In genomic region chr1:203217139-203217621, GRCh38 we compare ENCODE assay signal across 13 cellular contexts. TPM values are rescaled to one million over a fixed set of nuclear protein-coding genes. Genes with fewer than 3 reads are reported as not detected.
DNase-seq lines count a peak whose midpoint lies in the region; ATAC-seq, FAIRE-seq and TF ChIP-seq lines count a peak whose summit lies in the region.
"Had no signal": no experiment of that assay in that cellular context is flagged by ENCODE, and none has a peak within 500 bp of the region (broad histone marks: within the 10 kb centered on the region; RNA-seq: fewer than 3 reads in every experiment).

No MANE protein-coding gene starts in this region.

- DNase-seq in BE2C (peak; percentile 27), H9 (peak; percentile 66), SKM-1 (lab: John Stamatoyannopoulos, UW; ENCODE audit: unreplicated experiment) (peak; percentile 59), islet precursor cell (peak; percentile 66), cerebellar nuclear complex (lab: John Stamatoyannopoulos, UW) (no peak), GM12891 (ENCODE audit: insufficient read length, low spot score) (no peak)
- no peak for DNase-seq in activated CD8-positive, alpha-beta memory T cell treated with anti-CD3 and anti-CD28 coated beads, Interleukin-2, amount 10 ng/mL, durations not matched to agents 7 days and 5 days
- DNase-seq: anterior cingulate cortex; CD4-positive, CD25-positive, alpha-beta regulatory T cell; esophagus squamous epithelium; stimulated activated naive CD8-positive, alpha-beta T cell treated with anti-CD3 and anti-CD28 coated beads, Interleukin-15, amount 100 ng/mL, for 72 hours; T1000 had no signal

- no peaks in the 10 kb centered on the region for H3K23me2 ChIP-seq in H9 (ENCODE audit: insufficient read length, low read depth, low read length, poor library complexity, severe bottlenecking)

- H2BK120ac ChIP-seq in H9 (ENCODE audit: low read depth, low read length, poor library complexity, severe bottlenecking): no peak overlapping the region

- no peak for TF ChIP-seq POLR2A in GM12891 (IDR thresholded peaks at IDR 0.05; ENCODE audit: low read depth, low read length)

- no peak overlapping the region for H3K14ac ChIP-seq in H9 (ENCODE audit: insufficient read depth, low read length)

- H3K27me3 ChIP-seq in BE2C (no peaks in the 10 kb centered on the region), H9 (ENCODE audit: insufficient read depth, low read length) (no peaks in the 10 kb centered on the region)

- no peaks in the 10 kb centered on the region for H3K79me2 ChIP-seq in H9 (ENCODE audit: insufficient read depth, low read length)

- H4K8ac ChIP-seq in H9 (replicated peaks; ENCODE audit: insufficient read length, low read depth, low read length): no peak overlapping the region

- H2BK5ac ChIP-seq in H9 (ENCODE audit: insufficient read length, low read length): no peak overlapping the region

- no peak overlapping the region for H3K4me3 Mint-ChIP-seq in H9
- no peak overlapping the region for H3K4me3 Mint-ChIP-seq in activated CD8-positive, alpha-beta memory T cell treated with anti-CD3 and anti-CD28 coated beads, Interleukin-2, amount 10 ng/mL, durations not matched to agents 7 days and 5 days
- H3K4me3 Mint-ChIP-seq: CD4-positive, CD25-positive, alpha-beta regulatory T cell; stimulated activated naive CD8-positive, alpha-beta T cell treated with anti-CD3 and anti-CD28 coated beads, Interleukin-15, amount 100 ng/mL, for 72 hours had no signal

- no peak overlapping the region for H2AK5ac ChIP-seq in H9 (ENCODE audit: insufficient read length, low read length)

- no peaks in the 10 kb centered on the region; a peak in 1 of 5 replicates for H3K9me3 Mint-ChIP-seq in H9
- no peaks in the 10 kb centered on the region for H3K9me3 Mint-ChIP-seq in activated CD8-positive, alpha-beta memory T cell treated with anti-CD3 and anti-CD28 coated beads, Interleukin-2, amount 10 ng/mL, durations not matched to agents 7 days and 5 days (ENCODE audit: low read depth)
- H3K9me3 Mint-ChIP-seq: CD4-positive, CD25-positive, alpha-beta regulatory T cell; stimulated activated naive CD8-positive, alpha-beta T cell treated with anti-CD3 and anti-CD28 coated beads, Interleukin-15, amount 100 ng/mL, for 72 hours had no signal

- H3K4ac ChIP-seq in H9 (ENCODE audit: low read depth, low read length): no peak overlapping the region

- CTCF ChIA-PET in activated CD8-positive, alpha-beta memory T cell treated with anti-CD3 and anti-CD28 coated beads, Interleukin-2, amount 10 ng/mL, durations not matched to agents 7 days and 5 days (lab: Charles Lee): interaction anchor here (1.2 to 7.8 kb wide), 11 partner anchors 9 to 187 kb away, joined by 3 to 106 read pairs (median 5); no protein-coding TSS in a partner anchor

- H2BK20ac ChIP-seq in H9 (ENCODE audit: low read depth, low read length, poor library complexity, severe bottlenecking): no peak overlapping the region

- H3K27ac Mint-ChIP-seq in H9: no peak overlapping the region
- no peak overlapping the region for H3K27ac Mint-ChIP-seq in activated CD8-positive, alpha-beta memory T cell treated with anti-CD3 and anti-CD28 coated beads, Interleukin-2, amount 10 ng/mL, durations not matched to agents 7 days and 5 days
- H3K27ac Mint-ChIP-seq: CD4-positive, CD25-positive, alpha-beta regulatory T cell had no signal

- H2AFZ ChIP-seq in H9 (ENCODE audit: low read length): no peak overlapping the region

- FAIRE-seq in GM12891 (lab: Jason Lieb, UNC): no peak

- no peak for ATAC-seq in HG02798 (IDR thresholded peaks at IDR 0.05; ENCODE audit: poor library complexity, unreplicated experiment)
- ATAC-seq in activated CD8-positive, alpha-beta memory T cell treated with anti-CD3 and anti-CD28 coated beads, Interleukin-2, amount 10 ng/mL, durations not matched to agents 7 days and 5 days: no peak
- ATAC-seq: stimulated activated naive CD8-positive, alpha-beta T cell treated with anti-CD3 and anti-CD28 coated beads, Interleukin-15, amount 100 ng/mL, for 72 hours had no signal

- no peaks in the 10 kb centered on the region for H3K36me3 ChIP-seq in BE2C
- H3K36me3 ChIP-seq: esophagus squamous epithelium had no signal

- no peak overlapping the region for H3K18ac ChIP-seq in H9 (ENCODE audit: insufficient read length, low read depth, low read length)

- H3K9me3 ChIP-seq in BE2C: no peaks in the 10 kb centered on the region
- no peaks in the 10 kb centered on the region for H3K9me3 ChIP-seq in H9 (ENCODE audit: control insufficient read depth, low read depth, low read length)
- H3K9me3 ChIP-seq: esophagus squamous epithelium had no signal

- H3T11ph ChIP-seq in H9 (ENCODE audit: low read length): no peak overlapping the region

- no peak overlapping the region for H4K91ac ChIP-seq in H9 (ENCODE audit: insufficient read length, low read depth, low read length)

- H3K56ac ChIP-seq in H9 (ENCODE audit: insufficient read length, low read depth, low read length): no peak overlapping the region

- no peak overlapping the region for H3K23ac ChIP-seq in H9 (ENCODE audit: insufficient read length, low read depth, low read length)

- H4K5ac ChIP-seq in H9 (ENCODE audit: insufficient read length, low read depth, low read length): no peak overlapping the region

- no peaks in the 10 kb centered on the region; a peak in 1 of 7 replicates for H3K36me3 Mint-ChIP-seq in H9 (ENCODE audit: insufficient read depth in 1 of 3, low read depth in 3 of 3)
- no peaks in the 10 kb centered on the region for H3K36me3 Mint-ChIP-seq in activated CD8-positive, alpha-beta memory T cell treated with anti-CD3 and anti-CD28 coated beads, Interleukin-2, amount 10 ng/mL, durations not matched to agents 7 days and 5 days
- H3K36me3 Mint-ChIP-seq: CD4-positive, CD25-positive, alpha-beta regulatory T cell had no signal

- H3K79me1 ChIP-seq in H9 (ENCODE audit: insufficient read depth, low read depth, low read length, poor library complexity, severe bottlenecking): no peaks in the 10 kb centered on the region

- no peak overlapping the region for H3K9ac ChIP-seq in H9 (ENCODE audit: extremely low read depth, insufficient read length, low read length)

- no peak overlapping the region for H2BK15ac ChIP-seq in H9 (ENCODE audit: low read depth, low read length)

- H3K4me1 Mint-ChIP-seq in H9: peaks cover 13 to 29% of the 10 kb centered on the region in 2 experiments
- no peaks in the 10 kb centered on the region for H3K4me1 Mint-ChIP-seq in activated CD8-positive, alpha-beta memory T cell treated with anti-CD3 and anti-CD28 coated beads, Interleukin-2, amount 10 ng/mL, durations not matched to agents 7 days and 5 days

- H3K4me2 ChIP-seq in H9 (ENCODE audit: insufficient read depth, insufficient read length, low read length): no peak overlapping the region

- H3K27me3 Mint-ChIP-seq in H9 (ENCODE audit: low read depth): peaks cover 10% of the 10 kb centered on the region
- H3K27me3 Mint-ChIP-seq in activated CD8-positive, alpha-beta memory T cell treated with anti-CD3 and anti-CD28 coated beads, Interleukin-2, amount 10 ng/mL, durations not matched to agents 7 days and 5 days: peaks cover 20% of the 10 kb centered on the region

- no CpG with 5 or more reads among the region's 5 CpGs for WGBS in H9 (ENCODE audit: extremely low coverage, insufficient read length, low lambda C conversion rate)

- TF ChIP-seq CTCF in BE2C (IDR thresholded peaks at IDR 0.05; ENCODE audit: low read depth, low read length) (0 out of 2 replicates have a peak, but pooled peaks have one; percentile 6), H9 (conservative IDR thresholded peaks at IDR 0.05) (peak; percentile 59)

- H3K4me3 ChIP-seq in BE2C (ENCODE audit: low read depth, low read length): no peak overlapping the region
- H3K4me3 ChIP-seq: esophagus squamous epithelium had no signal

- H3K27ac ChIP-seq in H9 (ENCODE audit: insufficient read length, low read depth, low read length): no peak overlapping the region
- H3K27ac ChIP-seq: esophagus squamous epithelium had no signal

- H3K4me1 ChIP-seq in BE2C (no peaks in the 10 kb centered on the region), H9 (ENCODE audit: insufficient read depth, low read length) (no peaks in the 10 kb centered on the region; the same call in 1 of the 2 replicates)

- H4K20me1 ChIP-seq in H9 (ENCODE audit: control insufficient read depth, insufficient read depth, insufficient read length): no peaks in the 10 kb centered on the region

- no peak overlapping the region for H2BK12ac ChIP-seq in H9 (ENCODE audit: insufficient read length, low read depth, low read length)

TF ChIP-seq in GM12891, 5 proteins besides CTCF, POLR2A, EP300 and RAD21:
- TF ChIP-seq SPI1 (IDR thresholded peaks at IDR 0.05; ENCODE audit: low read depth, low read length) (no peak), POU2F2 (IDR thresholded peaks at IDR 0.05; ENCODE audit: low read depth, low read length) (no peak), TAF1 (IDR thresholded peaks at IDR 0.05; ENCODE audit: low read depth, low read length) (no peak), PAX5 (IDR thresholded peaks at IDR 0.05; ENCODE audit: insufficient read depth, low read length, severe bottlenecking) (no peak), POLR2AphosphoS5 (IDR thresholded peaks at IDR 0.05; ENCODE audit: low read depth, low read length) (no peak)

RNA-seq across cellular contexts. Expression of gene CHIT1, which starts 12.3 kb away (rescaled TPM):
- polyA plus RNA-seq in BE2C (2012; ENCODE audit: insufficient read depth, insufficient read length, low read depth): 0.74 TPM
- total RNA-seq in H9 (2021): not detected in 2 replicates
- total RNA-seq in activated CD8-positive, alpha-beta memory T cell treated with anti-CD3 and anti-CD28 coated beads, Interleukin-2, amount 10 ng/mL, durations not matched to agents 7 days and 5 days: under 1 TPM; 0.41 to 0.94 TPM
- polyA plus RNA-seq in GM12891 (2012; ENCODE audit: low read depth, missing spikeins): 0.56 TPM
- polyA plus RNA-seq: CD4-positive, CD25-positive, alpha-beta regulatory T cell had no signal

RNA-seq across cellular contexts. Expression of gene CHI3L1, which starts 30.7 kb away (rescaled TPM):
- not detected for polyA plus RNA-seq in BE2C (2012; ENCODE audit: insufficient read depth, insufficient read length, low read depth)
- total RNA-seq in H9 (2021): not detected in 2 replicates
- total RNA-seq in activated CD8-positive, alpha-beta memory T cell treated with anti-CD3 and anti-CD28 coated beads, Interleukin-2, amount 10 ng/mL, durations not matched to agents 7 days and 5 days: not detected
- 0.69 TPM for polyA plus RNA-seq in GM12891 (2012; ENCODE audit: low read depth, missing spikeins)
- total RNA-seq: CD4-positive, CD25-positive, alpha-beta regulatory T cell had no signal
- polyA plus RNA-seq: CD4-positive, CD25-positive, alpha-beta regulatory T cell had no signal

RNA-seq across cellular contexts. Expression of gene MYBPH, which starts 41.6 kb away (rescaled TPM):
- not detected for polyA plus RNA-seq in BE2C (2012; ENCODE audit: insufficient read depth, insufficient read length, low read depth)
- total RNA-seq in H9 (2021): not detected in 2 replicates
- not detected for total RNA-seq in activated CD8-positive, alpha-beta memory T cell treated with anti-CD3 and anti-CD28 coated beads, Interleukin-2, amount 10 ng/mL, durations not matched to agents 7 days and 5 days
- 0.10 TPM for polyA plus RNA-seq in GM12891 (2012; ENCODE audit: low read depth, missing spikeins)
- total RNA-seq: CD4-positive, CD25-positive, alpha-beta regulatory T cell; esophagus squamous epithelium had no signal
- polyA plus RNA-seq: CD4-positive, CD25-positive, alpha-beta regulatory T cell had no signal

Comparison
In these comparisons a context has a peak if more than half of its experiments do, and no peak if none do; other contexts are left out.
1. DNase-seq: peak in BE2C (single experiment), H9 (single experiment), SKM-1 (single experiment) and islet precursor cell (single experiment); none in cerebellar nuclear complex (0 of 2), activated CD8-positive, alpha-beta memory T cell treated with anti-CD3 and anti-CD28 coated beads, Interleukin-2, amount 10 ng/mL, durations not matched to agents 7 days and 5 days (single experiment) and GM12891 (single experiment).